18 cellular contexts compared by ENCODE assay signal in the genomic region with DNA sequence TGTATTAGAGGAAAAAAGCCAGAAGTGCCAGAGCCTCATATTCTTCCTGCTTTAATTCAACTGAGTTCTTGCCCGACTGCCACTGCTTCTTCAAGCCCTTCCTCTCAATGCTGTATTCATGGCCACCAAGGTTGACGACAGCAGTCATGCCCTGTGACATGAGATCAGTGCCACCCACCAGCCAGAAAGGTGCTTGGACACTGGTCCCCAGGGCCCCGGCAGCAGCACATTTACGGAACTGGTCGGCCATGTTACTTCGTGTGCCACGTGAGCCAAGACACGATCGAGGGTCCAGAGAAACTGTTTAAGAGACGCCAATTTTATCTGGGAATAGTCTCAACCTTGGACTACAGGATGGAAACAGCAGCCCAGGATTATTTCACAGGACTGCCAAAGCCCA. TPM values are rescaled to one million over a fixed set of nuclear protein-coding genes. Genes with fewer than 3 reads are reported as not detected.
A peak's percentile ranks its signal among the peaks of the same experiment; 100 is the strongest.
DNase-seq lines count a peak whose midpoint lies in the region; ATAC-seq and TF ChIP-seq lines count a peak whose summit lies in the region.
"Had no signal": no experiment of that assay in that cellular context is flagged by ENCODE, and none has a peak within 500 bp of the region (broad histone marks: within the 10 kb centered on the region; RNA-seq: fewer than 3 reads in every experiment).

No MANE protein-coding gene starts in this region.

- no peak for ATAC-seq in GM18498 (IDR thresholded peaks at IDR 0.05; ENCODE audit: unreplicated experiment)

- no peak for DNase-seq in activated naive CD4-positive, alpha-beta T cell treated with anti-CD3 and anti-CD28 coated beads for 36 hours
- DNase-seq in activated naive CD4-positive, alpha-beta T cell treated with anti-CD3 and anti-CD28 coated beads, Interleukin-2, amount 10 ng/mL, durations not matched to agents 7 days and 5 days: no peak
- no peak for DNase-seq in glutamatergic neuron
- peak; percentile 35 for DNase-seq in osteoblast (ENCODE audit: insufficient read length, low spot score, missing footprints)
- DNase-seq in sigmoid colon: peak; percentile 50
- DNase-seq in BE2C: no peak
- DNase-seq in T-helper 1 cell: no peak
- DNase-seq: CD4-positive, alpha-beta T cell; CD8-positive, alpha-beta memory T cell; DMS79 treated with DMSO at 0.1 percent for 48 hours; GF-D8; GOT3 had no signal

- no peak for TF ChIP-seq POLR2A in sigmoid colon (IDR thresholded peaks at IDR 0.05)

- H3K27me3 ChIP-seq in osteoblast (ENCODE audit: insufficient read depth, low read length): no peaks in the 10 kb centered on the region
- H3K27me3 ChIP-seq in sigmoid colon: no peaks in the 10 kb centered on the region
- H3K27me3 ChIP-seq in BE2C: no peaks in the 10 kb centered on the region
- H3K27me3 ChIP-seq: BLaER1 treated with 17β-estradiol and CSF1 and Interleukin-3, amounts not matched to agents 10 nM and 100 nM had no signal

- H3K4me1 ChIP-seq in osteoblast (ENCODE audit: insufficient read depth, low read length) (no peaks in the 10 kb centered on the region), sigmoid colon (no peaks in the 10 kb centered on the region), BE2C (no peaks in the 10 kb centered on the region)
- H3K4me1 ChIP-seq: BLaER1 treated with 17β-estradiol and CSF1 and Interleukin-3, amounts not matched to agents 10 nM and 100 nM; HAP-1 had no signal

- H3K27ac Mint-ChIP-seq in activated naive CD4-positive, alpha-beta T cell treated with anti-CD3 and anti-CD28 coated beads for 36 hours: peak overlapping the region; percentile 40
- H3K27ac Mint-ChIP-seq in activated naive CD4-positive, alpha-beta T cell treated with anti-CD3 and anti-CD28 coated beads, Interleukin-2, amount 10 ng/mL, durations not matched to agents 7 days and 5 days: no peak overlapping the region
- peak overlapping the region; percentile 70 for H3K27ac Mint-ChIP-seq in glutamatergic neuron (ENCODE audit: unreplicated experiment)
- H3K27ac Mint-ChIP-seq: B cell; CD14-positive monocyte; CD4-positive, alpha-beta T cell had no signal

- no peaks in the 10 kb centered on the region for H3K4me1 Mint-ChIP-seq in activated naive CD4-positive, alpha-beta T cell treated with anti-CD3 and anti-CD28 coated beads for 36 hours (ENCODE audit: low read depth)
- no peaks in the 10 kb centered on the region for H3K4me1 Mint-ChIP-seq in activated naive CD4-positive, alpha-beta T cell treated with anti-CD3 and anti-CD28 coated beads, Interleukin-2, amount 10 ng/mL, durations not matched to agents 7 days and 5 days
- H3K4me1 Mint-ChIP-seq in glutamatergic neuron (ENCODE audit: low read depth, unreplicated experiment): peaks cover 3% of the 10 kb centered on the region
- H3K4me1 Mint-ChIP-seq: B cell; CD14-positive monocyte; CD8-positive, alpha-beta memory T cell had no signal

- TF ChIP-seq CTCF in glutamatergic neuron (IDR thresholded peaks at IDR 0.05; ENCODE audit: partially characterized antibody, unreplicated experiment) (no peak), osteoblast (IDR thresholded peaks at IDR 0.05; ENCODE audit: extremely low read depth, low read depth, low read length) (no peak), sigmoid colon (IDR thresholded peaks at IDR 0.05) (no peak), BE2C (IDR thresholded peaks at IDR 0.05; ENCODE audit: low read depth, low read length) (no peak)

- CTCF ChIA-PET in activated naive CD4-positive, alpha-beta T cell treated with anti-CD3 and anti-CD28 coated beads for 36 hours (lab: Charles Lee): interaction anchor here (1.1 kb wide), 1 partner anchor 16 kb away, joined by 3 read pairs; no protein-coding TSS in a partner anchor
- CTCF ChIA-PET in activated naive CD4-positive, alpha-beta T cell treated with anti-CD3 and anti-CD28 coated beads, Interleukin-2, amount 10 ng/mL, durations not matched to agents 7 days and 5 days (lab: Charles Lee): interaction anchor here (1.7 kb wide), 1 partner anchor 216 kb away, joined by 5 read pairs; no protein-coding TSS in a partner anchor

- no peak overlapping the region for H3K4me2 ChIP-seq in osteoblast (ENCODE audit: insufficient read depth, low read length)
- H3K4me2 ChIP-seq: BLaER1 treated with 17β-estradiol and CSF1 and Interleukin-3, amounts not matched to agents 10 nM and 100 nM had no signal

- no peaks in the 10 kb centered on the region for H3K9me3 ChIP-seq in osteoblast (ENCODE audit: low read depth, low read length)
- H3K9me3 ChIP-seq in sigmoid colon: no peaks in the 10 kb centered on the region
- H3K9me3 ChIP-seq in BE2C: no peaks in the 10 kb centered on the region
- H3K9me3 ChIP-seq: BLaER1 treated with 17β-estradiol and CSF1 and Interleukin-3, amounts not matched to agents 10 nM and 100 nM; HAP-1 had no signal

- H3K4me3 Mint-ChIP-seq in activated naive CD4-positive, alpha-beta T cell treated with anti-CD3 and anti-CD28 coated beads for 36 hours: no peak overlapping the region
- H3K4me3 Mint-ChIP-seq in activated naive CD4-positive, alpha-beta T cell treated with anti-CD3 and anti-CD28 coated beads, Interleukin-2, amount 10 ng/mL, durations not matched to agents 7 days and 5 days: no peak overlapping the region
- H3K4me3 Mint-ChIP-seq in glutamatergic neuron (ENCODE audit: unreplicated experiment): no peak overlapping the region
- H3K4me3 Mint-ChIP-seq: B cell; CD14-positive monocyte; CD4-positive, alpha-beta T cell; CD8-positive, alpha-beta memory T cell had no signal

- H3K27me3 Mint-ChIP-seq in activated naive CD4-positive, alpha-beta T cell treated with anti-CD3 and anti-CD28 coated beads for 36 hours (ENCODE audit: low read depth): no peaks in the 10 kb centered on the region
- no peaks in the 10 kb centered on the region for H3K27me3 Mint-ChIP-seq in activated naive CD4-positive, alpha-beta T cell treated with anti-CD3 and anti-CD28 coated beads, Interleukin-2, amount 10 ng/mL, durations not matched to agents 7 days and 5 days
- H3K27me3 Mint-ChIP-seq in glutamatergic neuron (ENCODE audit: unreplicated experiment): peaks cover 5% of the 10 kb centered on the region
- H3K27me3 Mint-ChIP-seq: B cell; CD4-positive, alpha-beta T cell; CD8-positive, alpha-beta memory T cell had no signal

- H4K20me1 ChIP-seq in osteoblast (ENCODE audit: insufficient read depth, low read length): peaks cover 11% of the 10 kb centered on the region

- H3K27ac ChIP-seq in osteoblast (ENCODE audit: low read depth, low read length) (no peak overlapping the region), sigmoid colon (no peak overlapping the region)
- H3K27ac ChIP-seq: 22Rv1; BLaER1 treated with 17β-estradiol and CSF1 and Interleukin-3, amounts not matched to agents 10 nM and 100 nM had no signal

- H3K4me3 ChIP-seq in osteoblast (ENCODE audit: insufficient read depth, low read length) (no peak overlapping the region), sigmoid colon (no peak overlapping the region), BE2C (ENCODE audit: low read depth, low read length) (no peak overlapping the region)
- H3K4me3 ChIP-seq: BLaER1 treated with 17β-estradiol and CSF1 and Interleukin-3, amounts not matched to agents 10 nM and 100 nM; HAP-1 had no signal

- H3K36me3 Mint-ChIP-seq in activated naive CD4-positive, alpha-beta T cell treated with anti-CD3 and anti-CD28 coated beads for 36 hours (ENCODE audit: low read depth): peaks cover 16% of the 10 kb centered on the region
- H3K36me3 Mint-ChIP-seq in activated naive CD4-positive, alpha-beta T cell treated with anti-CD3 and anti-CD28 coated beads, Interleukin-2, amount 10 ng/mL, durations not matched to agents 7 days and 5 days: peaks cover 6% of the 10 kb centered on the region
- H3K36me3 Mint-ChIP-seq in glutamatergic neuron (ENCODE audit: unreplicated experiment): no peaks in the 10 kb centered on the region

- H3K79me2 ChIP-seq in osteoblast (ENCODE audit: insufficient read depth, low read length): peaks cover 4% of the 10 kb centered on the region

- no peaks in the 10 kb centered on the region for H3K9me3 Mint-ChIP-seq in activated naive CD4-positive, alpha-beta T cell treated with anti-CD3 and anti-CD28 coated beads for 36 hours
- no peaks in the 10 kb centered on the region for H3K9me3 Mint-ChIP-seq in activated naive CD4-positive, alpha-beta T cell treated with anti-CD3 and anti-CD28 coated beads, Interleukin-2, amount 10 ng/mL, durations not matched to agents 7 days and 5 days
- peaks cover 5% of the 10 kb centered on the region for H3K9me3 Mint-ChIP-seq in glutamatergic neuron (ENCODE audit: unreplicated experiment)
- H3K9me3 Mint-ChIP-seq: CD4-positive, alpha-beta T cell; CD8-positive, alpha-beta memory T cell had no signal

- WGBS in sigmoid colon, 2 donors: 96 to 97% methylated on average over 10 of the region's 10 CpGs

- TF ChIP-seq EP300 in sigmoid colon (IDR thresholded peaks at IDR 0.05): no peak

- intact Hi-C loops in activated naive CD4-positive, alpha-beta T cell treated with anti-CD3 and anti-CD28 coated beads for 36 hours (cut with micrococcal nuclease): no loop called here
- intact Hi-C loops in sigmoid colon (cut with DNase I): loop anchor here (5.0 to 10.0 kb wide), 3 partner anchors 72 to 217 kb away; partner anchors contain the start of gene ZCCHC14

- H3K36me3 ChIP-seq in osteoblast (ENCODE audit: insufficient read depth, low read length) (peaks cover 37% of the 10 kb centered on the region), sigmoid colon (peaks cover 3 to 90% (median 27%) of the 10 kb centered on the region in 4 donors), BE2C (peaks cover 56% of the 10 kb centered on the region)

- no peak overlapping the region for H2AFZ ChIP-seq in osteoblast (ENCODE audit: low read length)

RNA-seq across cellular contexts. Expression of gene MAP1LC3B, which starts 27.8 kb away (rescaled TPM):
- total RNA-seq in activated naive CD4-positive, alpha-beta T cell treated with anti-CD3 and anti-CD28 coated beads for 36 hours: 10 to 100 TPM; 61.8 to 62.5 TPM
- total RNA-seq in glutamatergic neuron (ENCODE audit: unreplicated experiment) (297 TPM), osteoblast (44.5 and 62.5 TPM in 2 replicates), sigmoid colon (10 to 100 TPM; 50.0 to 62.6 (median 62.2) TPM)
- 100 to 1,000 TPM in 1 of 3 donors, 10 to 100 TPM in 2; 48.0 to 137 (median 76.3) TPM for polyA plus RNA-seq in sigmoid colon
- polyA plus RNA-seq in BE2C (2012; ENCODE audit: insufficient read depth, insufficient read length, low read depth): 64.2 TPM

RNA-seq across cellular contexts. Expression of gene FBXO31, which starts 36.4 kb away (rescaled TPM):
- 10 to 100 TPM; 26.4 to 26.7 TPM for total RNA-seq in activated naive CD4-positive, alpha-beta T cell treated with anti-CD3 and anti-CD28 coated beads for 36 hours
- total RNA-seq in glutamatergic neuron (ENCODE audit: unreplicated experiment): 66.7 TPM
- total RNA-seq in osteoblast: 31.2 and 33.3 TPM in 2 replicates
- total RNA-seq in sigmoid colon: 100 to 1,000 TPM in 2 of 4 donors, 10 to 100 TPM in 2; 86.7 to 120 (median 98.4) TPM
- polyA plus RNA-seq in sigmoid colon: 10 to 100 TPM; 15.0 to 40.0 (median 16.2) TPM
- polyA plus RNA-seq in BE2C (2012; ENCODE audit: insufficient read depth, insufficient read length, low read depth): 36.7 TPM

Comparison
In these comparisons a context has a peak if more than half of its experiments do, and no peak if none do; other contexts are left out.
1. DNase-seq: peak in osteoblast (single experiment) and sigmoid colon (single experiment); none in activated naive CD4-positive, alpha-beta T cell treated with anti-CD3 and anti-CD28 coated beads for 36 hours (single experiment), activated naive CD4-positive, alpha-beta T cell treated with anti-CD3 and anti-CD28 coated beads, Interleukin-2, amount 10 ng/mL, durations not matched to agents 7 days and 5 days (single experiment), glutamatergic neuron (single experiment), BE2C (single experiment) and T-helper 1 cell (0 of 5).